ENCODE assay signal across 35 cellular contexts in the genomic region with DNA sequence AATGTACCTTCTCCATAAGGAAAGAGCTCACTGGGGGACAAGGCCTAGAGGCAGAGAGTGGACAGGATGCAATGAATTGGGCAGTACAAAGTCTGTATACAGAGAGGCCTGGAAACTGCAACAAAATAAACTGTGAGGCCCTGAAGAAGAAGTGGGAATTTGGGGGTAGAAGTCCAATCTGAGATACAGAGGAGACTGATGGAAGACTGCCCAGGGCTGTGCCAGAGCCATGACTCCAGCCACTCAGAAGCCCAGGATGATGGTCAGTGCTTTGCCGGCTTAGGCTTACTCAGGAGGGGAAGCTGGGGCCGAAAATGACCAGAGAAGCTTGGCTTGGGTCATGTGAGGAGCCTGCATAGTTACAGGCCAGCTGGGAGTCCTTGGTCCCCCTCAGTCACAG. TPM values are rescaled to one million over a fixed set of nuclear protein-coding genes. Genes with fewer than 3 reads are reported as not detected.
"Had no signal": no experiment of that assay in that cellular context is flagged by ENCODE, and none has a peak within 500 bp of the region (broad histone marks: within the 10 kb centered on the region; RNA-seq: fewer than 3 reads in every experiment).

No MANE protein-coding gene starts in this region.

- H3K4me3 ChIP-seq: body of pancreas, esophagus squamous epithelium, gastroesophageal sphincter, heart right ventricle had no signal

- H3K27me3 ChIP-seq: body of pancreas, esophagus squamous epithelium, gastroesophageal sphincter had no signal

- H3K36me3 ChIP-seq: esophagus squamous epithelium, gastroesophageal sphincter, heart right ventricle had no signal

- ATAC-seq: activated CD4-positive, alpha-beta T cell treated with anti-CD3 and anti-CD28 coated beads for 36 hours; activated CD8-positive, alpha-beta memory T cell treated with anti-CD3 and anti-CD28 coated beads, Interleukin-2, amount 10 ng/mL, durations not matched to agents 7 days and 5 days; activated CD8-positive, alpha-beta T cell treated with anti-CD3 and anti-CD28 coated beads, Interleukin-2, amount 10 ng/mL, durations not matched to agents 7 days and 5 days; activated naive CD4-positive, alpha-beta T cell treated with anti-CD3 and anti-CD28 coated beads, Interleukin-2, amount 50 U/mL, for 72 hours; body of pancreas; effector memory CD8-positive, alpha-beta T cell; gastroesophageal sphincter; heart right ventricle; T-helper 17 cell had no signal

- DNase-seq: activated CD4-positive, alpha-beta memory T cell treated with anti-CD3 and anti-CD28 coated beads for 36 hours; activated CD4-positive, alpha-beta T cell treated with anti-CD3 and anti-CD28 coated beads for 36 hours; activated CD4-positive, alpha-beta T cell treated with anti-CD3 and anti-CD28 coated beads, Interleukin-2, amount 10 ng/mL, durations not matched to agents 24 days and 14 days; activated CD4-positive, CD25-positive, alpha-beta regulatory T cell; activated CD4-positive, CD25-positive, alpha-beta regulatory T cell treated with anti-CD3 and anti-CD28 coated beads, Interleukin-2, amount 50 U/mL, for 72 hours; activated CD8-positive, alpha-beta memory T cell treated with anti-CD3 and anti-CD28 coated beads, Interleukin-2, amount 10 ng/mL, durations not matched to agents 7 days and 5 days; activated CD8-positive, alpha-beta memory T cell treated with anti-CD3 and anti-CD28 coated beads, Interleukin-2, amount 50 U/mL, for 4 hours; activated CD8-positive, alpha-beta T cell treated with anti-CD3 and anti-CD28 coated beads, Interleukin-2, amount 10 ng/mL, durations not matched to agents 7 days and 5 days; activated effector memory CD4-positive, alpha-beta T cell treated with anti-CD3 and anti-CD28 coated beads, Interleukin-2, amount 50 U/mL, for 16 hours; activated naive CD4-positive, alpha-beta T cell treated with anti-CD3 and anti-CD28 coated beads, Interleukin-2, amount 10 ng/mL, durations not matched to agents 7 days and 5 days; activated naive CD8-positive, alpha-beta T cell treated with anti-CD3 and anti-CD28 coated beads, Interleukin-2, amount 10 ng/mL, durations not matched to agents 7 days and 5 days; activated T-cell treated with anti-CD3 and anti-CD28 coated beads, Interleukin-2, amount 50 U/mL, for 1 hour; activated T-cell treated with anti-CD3 and anti-CD28 coated beads, Interleukin-2, amount 50 U/mL, for 48 hours; anterior cingulate cortex; body of pancreas; caudate nucleus; cortex of kidney; dermis blood vessel endothelial cell; effector CD4-positive, alpha-beta T cell; effector memory CD8-positive, alpha-beta T cell; esophagus squamous epithelium; foreskin melanocyte; heart right ventricle; T-helper 1 cell; T-helper 17 cell; T1000 had no signal

- H3K9me3 ChIP-seq: body of pancreas, esophagus squamous epithelium, gastroesophageal sphincter had no signal

- H3K27ac ChIP-seq: body of pancreas, esophagus squamous epithelium, gastroesophageal sphincter, heart right ventricle had no signal

- H3K4me1 ChIP-seq: body of pancreas, esophagus squamous epithelium, gastroesophageal sphincter, heart right ventricle had no signal

RNA-seq across cellular contexts. Expression of a gene that starts 5.7 kb away (rescaled TPM):
- total RNA-seq: activated CD4-positive, alpha-beta memory T cell treated with anti-CD3 and anti-CD28 coated beads for 36 hours; activated CD4-positive, alpha-beta T cell treated with anti-CD3 and anti-CD28 coated beads for 36 hours; activated CD4-positive, alpha-beta T cell treated with anti-CD3 and anti-CD28 coated beads, Interleukin-2, amount 10 ng/mL, durations not matched to agents 24 days and 14 days; activated CD8-positive, alpha-beta memory T cell treated with anti-CD3 and anti-CD28 coated beads for 36 hours; activated CD8-positive, alpha-beta memory T cell treated with anti-CD3 and anti-CD28 coated beads, Interleukin-2, amount 10 ng/mL, durations not matched to agents 7 days and 5 days; activated CD8-positive, alpha-beta T cell treated with anti-CD3 and anti-CD28 coated beads, Interleukin-2, amount 10 ng/mL, durations not matched to agents 7 days and 5 days; activated naive CD4-positive, alpha-beta T cell treated with anti-CD3 and anti-CD28 coated beads, Interleukin-2, amount 50 U/mL, for 72 hours; activated naive CD8-positive, alpha-beta T cell treated with anti-CD3 and anti-CD28 coated beads, Interleukin-2, amount 10 ng/mL, durations not matched to agents 7 days and 5 days; activated T-helper 1 cell treated with anti-CD3 and anti-CD28 coated beads, Interleukin-12 subunit alpha, Interleukin-12 subunit beta, Interleukin-2, Interleukin-4 antibody, amounts not matched to agents 30 ng/mL and 10 ng/mL and 1 ng/mL, durations not matched to agents 14 hours and 24 hours and 36 hours; activated T-helper 2 cell treated with anti-CD3 and anti-CD28 coated beads, Interferon-gamma antibody, Interleukin-2, Interleukin-4, amounts not matched to agents 10 μg/mL and 5 μg/mL and 100 μg/mL, durations not matched to agents 14 hours and 24 hours and 36 hours; body of pancreas; chondrocyte; dermis blood vessel endothelial cell; fibroblast of lung; fibroblast of villous mesenchyme; glomerular endothelial cell; heart right ventricle; T-helper 17 cell had no signal

RNA-seq across cellular contexts. Expression of a gene that starts 17.6 kb away (rescaled TPM):
- total RNA-seq: activated CD4-positive, alpha-beta memory T cell treated with anti-CD3 and anti-CD28 coated beads for 36 hours; activated CD4-positive, alpha-beta T cell treated with anti-CD3 and anti-CD28 coated beads for 36 hours; activated CD4-positive, alpha-beta T cell treated with anti-CD3 and anti-CD28 coated beads, Interleukin-2, amount 10 ng/mL, durations not matched to agents 24 days and 14 days; activated CD8-positive, alpha-beta memory T cell treated with anti-CD3 and anti-CD28 coated beads for 36 hours; activated CD8-positive, alpha-beta memory T cell treated with anti-CD3 and anti-CD28 coated beads, Interleukin-2, amount 10 ng/mL, durations not matched to agents 7 days and 5 days; activated CD8-positive, alpha-beta T cell treated with anti-CD3 and anti-CD28 coated beads, Interleukin-2, amount 10 ng/mL, durations not matched to agents 7 days and 5 days; activated naive CD4-positive, alpha-beta T cell treated with anti-CD3 and anti-CD28 coated beads, Interleukin-2, amount 50 U/mL, for 72 hours; activated naive CD8-positive, alpha-beta T cell treated with anti-CD3 and anti-CD28 coated beads, Interleukin-2, amount 10 ng/mL, durations not matched to agents 7 days and 5 days; activated T-helper 1 cell treated with anti-CD3 and anti-CD28 coated beads, Interleukin-12 subunit alpha, Interleukin-12 subunit beta, Interleukin-2, Interleukin-4 antibody, amounts not matched to agents 30 ng/mL and 10 ng/mL and 1 ng/mL, durations not matched to agents 14 hours and 24 hours and 36 hours; activated T-helper 2 cell treated with anti-CD3 and anti-CD28 coated beads, Interferon-gamma antibody, Interleukin-2, Interleukin-4, amounts not matched to agents 10 μg/mL and 5 μg/mL and 100 μg/mL, durations not matched to agents 14 hours and 24 hours and 36 hours; chondrocyte; fibroblast of lung; glomerular endothelial cell; T-helper 17 cell had no signal

RNA-seq across cellular contexts. Expression of a gene that starts 35.2 kb away (rescaled TPM):
- total RNA-seq: activated CD4-positive, alpha-beta memory T cell treated with anti-CD3 and anti-CD28 coated beads for 36 hours; activated CD4-positive, alpha-beta T cell treated with anti-CD3 and anti-CD28 coated beads for 36 hours; activated CD4-positive, alpha-beta T cell treated with anti-CD3 and anti-CD28 coated beads, Interleukin-2, amount 10 ng/mL, durations not matched to agents 24 days and 14 days; activated CD8-positive, alpha-beta memory T cell treated with anti-CD3 and anti-CD28 coated beads for 36 hours; activated CD8-positive, alpha-beta memory T cell treated with anti-CD3 and anti-CD28 coated beads, Interleukin-2, amount 10 ng/mL, durations not matched to agents 7 days and 5 days; activated CD8-positive, alpha-beta T cell treated with anti-CD3 and anti-CD28 coated beads, Interleukin-2, amount 10 ng/mL, durations not matched to agents 7 days and 5 days; activated naive CD4-positive, alpha-beta T cell treated with anti-CD3 and anti-CD28 coated beads, Interleukin-2, amount 50 U/mL, for 72 hours; activated naive CD8-positive, alpha-beta T cell treated with anti-CD3 and anti-CD28 coated beads, Interleukin-2, amount 10 ng/mL, durations not matched to agents 7 days and 5 days; activated T-helper 1 cell treated with anti-CD3 and anti-CD28 coated beads, Interleukin-12 subunit alpha, Interleukin-12 subunit beta, Interleukin-2, Interleukin-4 antibody, amounts not matched to agents 30 ng/mL and 10 ng/mL and 1 ng/mL, durations not matched to agents 14 hours and 24 hours and 36 hours; activated T-helper 2 cell treated with anti-CD3 and anti-CD28 coated beads, Interferon-gamma antibody, Interleukin-2, Interleukin-4, amounts not matched to agents 10 μg/mL and 5 μg/mL and 100 μg/mL, durations not matched to agents 14 hours and 24 hours and 36 hours; chondrocyte; fibroblast of lung; glomerular endothelial cell; T-helper 17 cell had no signal

RNA-seq across cellular contexts. Expression of a gene that starts 58.2 kb away (rescaled TPM):
- total RNA-seq: activated CD4-positive, alpha-beta memory T cell treated with anti-CD3 and anti-CD28 coated beads for 36 hours; activated CD4-positive, alpha-beta T cell treated with anti-CD3 and anti-CD28 coated beads for 36 hours; activated CD4-positive, alpha-beta T cell treated with anti-CD3 and anti-CD28 coated beads, Interleukin-2, amount 10 ng/mL, durations not matched to agents 24 days and 14 days; activated CD8-positive, alpha-beta memory T cell treated with anti-CD3 and anti-CD28 coated beads for 36 hours; activated CD8-positive, alpha-beta memory T cell treated with anti-CD3 and anti-CD28 coated beads, Interleukin-2, amount 10 ng/mL, durations not matched to agents 7 days and 5 days; activated CD8-positive, alpha-beta T cell treated with anti-CD3 and anti-CD28 coated beads, Interleukin-2, amount 10 ng/mL, durations not matched to agents 7 days and 5 days; activated naive CD4-positive, alpha-beta T cell treated with anti-CD3 and anti-CD28 coated beads, Interleukin-2, amount 50 U/mL, for 72 hours; activated naive CD8-positive, alpha-beta T cell treated with anti-CD3 and anti-CD28 coated beads, Interleukin-2, amount 10 ng/mL, durations not matched to agents 7 days and 5 days; activated T-helper 1 cell treated with anti-CD3 and anti-CD28 coated beads, Interleukin-12 subunit alpha, Interleukin-12 subunit beta, Interleukin-2, Interleukin-4 antibody, amounts not matched to agents 30 ng/mL and 10 ng/mL and 1 ng/mL, durations not matched to agents 14 hours and 24 hours and 36 hours; activated T-helper 2 cell treated with anti-CD3 and anti-CD28 coated beads, Interferon-gamma antibody, Interleukin-2, Interleukin-4, amounts not matched to agents 10 μg/mL and 5 μg/mL and 100 μg/mL, durations not matched to agents 14 hours and 24 hours and 36 hours; body of pancreas; chondrocyte; esophagus squamous epithelium; fibroblast of lung; fibroblast of villous mesenchyme; gastroesophageal sphincter; glomerular endothelial cell; heart right ventricle; T-helper 17 cell had no signal
